ENCODE assay signal across 21 cellular contexts in the genomic region with DNA sequence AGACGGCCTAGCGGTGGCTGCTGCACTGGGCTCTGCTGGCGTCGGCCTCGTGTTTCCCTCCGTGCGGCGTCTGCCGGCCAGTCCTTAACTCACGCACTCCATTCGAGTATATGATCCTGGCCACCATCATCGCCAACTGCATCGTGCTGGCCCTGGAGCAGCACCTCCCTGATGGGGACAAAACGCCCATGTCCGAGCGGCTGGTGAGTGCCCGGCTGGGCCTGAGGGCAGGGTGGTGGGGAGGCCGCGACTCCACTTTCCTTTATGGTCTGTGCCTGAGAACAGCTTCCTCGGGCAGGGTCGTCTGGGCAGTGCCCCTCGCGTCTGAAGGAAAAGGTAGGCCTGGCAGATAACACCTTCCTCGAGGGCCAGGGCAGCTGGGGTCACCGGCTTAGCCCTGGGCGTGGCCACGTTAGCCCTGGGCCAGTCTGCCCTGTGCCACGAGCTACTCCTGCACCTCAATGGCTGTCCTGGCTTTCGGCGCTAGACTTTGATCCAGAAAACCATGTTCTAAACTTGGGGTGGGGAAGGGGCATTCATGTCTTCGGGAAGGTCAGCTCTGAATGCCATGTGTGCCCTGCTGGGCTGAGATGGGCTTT. TPM values are rescaled to one million over a fixed set of nuclear protein-coding genes. Genes with fewer than 3 reads are reported as not detected.
A peak's percentile ranks its signal among the peaks of the same experiment; 100 is the strongest.
DNase-seq lines count a peak whose midpoint lies in the region; ATAC-seq and TF ChIP-seq lines count a peak whose summit lies in the region.
"Had no signal": no experiment of that assay in that cellular context is flagged by ENCODE, and none has a peak within 500 bp of the region (broad histone marks: within the 10 kb centered on the region; RNA-seq: fewer than 3 reads in every experiment).

No MANE protein-coding gene starts in this region.

- WGBS in esophagus muscularis mucosa, result 86% methylated on average over 12 of the region's 31 CpGs
- 79% methylated on average over 31 of the region's 31 CpGs for WGBS in smooth muscle cell (ENCODE audit: low lambda C conversion rate)

- H3K36me3 Mint-ChIP-seq in GM23338 (ENCODE audit: low read depth) (peaks cover 6% of the 10 kb centered on the region; the same call in 2 of the 3 replicates), naive B cell (no peaks in the 10 kb centered on the region)
- H3K36me3 Mint-ChIP-seq: CD14-positive monocyte had no signal

- H3K4me2 ChIP-seq in GM23338 (peak overlapping the region; percentile 79), smooth muscle cell (no peak overlapping the region)

- H3K4me1 ChIP-seq in GM23338 (ENCODE audit: insufficient read depth) (no peaks in the 10 kb centered on the region; the same call in 1 of the 2 replicates), NT2/D1 (ENCODE audit: insufficient read depth, insufficient read length) (peaks cover 5% of the 10 kb centered on the region), esophagus muscularis mucosa (peaks cover 0 to 14% (median 9%) of the 10 kb centered on the region in 4 donors), smooth muscle cell (ENCODE audit: low read depth) (peaks cover 4% of the 10 kb centered on the region)
- H3K4me1 ChIP-seq: prostate gland had no signal

- H3K27me3 Mint-ChIP-seq in GM23338 (ENCODE audit: insufficient read depth, low read depth, poor library complexity) (peaks cover 20% of the 10 kb centered on the region), naive B cell (peaks cover 24 to 53% (median 42%) of the 10 kb centered on the region in 3 donors)

- no peaks in the 10 kb centered on the region for H3K36me3 ChIP-seq in GM23338 (ENCODE audit: insufficient read depth)
- H3K36me3 ChIP-seq in NT2/D1 (ENCODE audit: insufficient read depth, insufficient read length, low read length), result peaks cover 39% of the 10 kb centered on the region
- H3K36me3 ChIP-seq in esophagus muscularis mucosa, result no peaks in the 10 kb centered on the region
- no peaks in the 10 kb centered on the region for H3K36me3 ChIP-seq in smooth muscle cell (ENCODE audit: low read depth)
- H3K36me3 ChIP-seq: Peyer's patch, prostate gland, thyroid gland had no signal

- H3K79me2 ChIP-seq in GM23338 (replicated peaks; ENCODE audit: insufficient read depth) (no peaks in the 10 kb centered on the region), smooth muscle cell (ENCODE audit: low read depth) (no peaks in the 10 kb centered on the region)

- H4K20me1 ChIP-seq in GM23338 (replicated peaks; ENCODE audit: insufficient read depth), result peaks cover 8% of the 10 kb centered on the region; the same call in 1 of the 2 replicates
- no peaks in the 10 kb centered on the region for H4K20me1 ChIP-seq in smooth muscle cell (ENCODE audit: low read depth)

- H3F3A ChIP-seq in GM23338 (replicated peaks; ENCODE audit: low read depth) (no peaks in the 10 kb centered on the region), smooth muscle cell (ENCODE audit: low read depth) (no peaks in the 10 kb centered on the region)

- H3K9ac ChIP-seq in NT2/D1 (ENCODE audit: insufficient read length, low read depth), result no peak overlapping the region
- no peak overlapping the region for H3K9ac ChIP-seq in smooth muscle cell (ENCODE audit: low read depth)

- intact Hi-C loops in esophagus muscularis mucosa (cut with DNase I), result no loop called here

- no peak overlapping the region for H3K27ac Mint-ChIP-seq in GM23338
- H3K27ac Mint-ChIP-seq in naive B cell, result peak overlapping the region in 1 of 6 donors; percentile 26
- H3K27ac Mint-ChIP-seq: activated naive CD4-positive, alpha-beta T cell treated with anti-CD3 and anti-CD28 coated beads, Interleukin-2, amount 50 U/mL, for 72 hours; CD14-positive monocyte; stimulated activated naive CD8-positive, alpha-beta T cell treated with anti-CD3 and anti-CD28 coated beads, Interleukin-15, amount 100 ng/mL, for 72 hours had no signal

- H3K27ac ChIP-seq in GM23338 (ENCODE audit: low read depth) (no peak overlapping the region), esophagus muscularis mucosa (replicated peaks in 1 of 4) (no peak overlapping the region), smooth muscle cell (ENCODE audit: low read depth) (no peak overlapping the region)
- H3K27ac ChIP-seq: Peyer's patch, prostate gland, thyroid gland had no signal

- H3K9me3 ChIP-seq in NT2/D1 (ENCODE audit: insufficient read depth, low read length) (no peaks in the 10 kb centered on the region), esophagus muscularis mucosa (no peaks in the 10 kb centered on the region), smooth muscle cell (replicated peaks; ENCODE audit: low read depth) (no peaks in the 10 kb centered on the region)
- H3K9me3 ChIP-seq: mucosa of descending colon, Peyer's patch, prostate gland, thyroid gland had no signal

- ATAC-seq in GM23338 (no peak), naive B cell (ENCODE audit: low read depth in 2 of 2) (no peak), HG03521 (IDR thresholded peaks at IDR 0.05; ENCODE audit: unreplicated experiment) (no peak)

- no peaks in the 10 kb centered on the region for H3K9me2 ChIP-seq in GM23338 (ENCODE audit: insufficient read depth)

- H2AFZ ChIP-seq in GM23338 (no peak overlapping the region), smooth muscle cell (ENCODE audit: low read depth) (no peak overlapping the region)

- peaks cover 16% of the 10 kb centered on the region; the same call in 1 of the 2 replicates for H3K27me3 ChIP-seq in GM23338 (ENCODE audit: insufficient read depth)
- H3K27me3 ChIP-seq in NT2/D1 (ENCODE audit: insufficient read depth, insufficient read length), result peaks cover 32% of the 10 kb centered on the region
- peaks cover 6 to 75% (median 21%) of the 10 kb centered on the region in 4 donors for H3K27me3 ChIP-seq in esophagus muscularis mucosa
- peaks cover 34% of the 10 kb centered on the region for H3K27me3 ChIP-seq in smooth muscle cell (ENCODE audit: low read depth)

- no peak for TF ChIP-seq POLR2A in esophagus muscularis mucosa (IDR thresholded peaks at IDR 0.05; ENCODE audit: low read depth)

- H3K4me3 ChIP-seq in GM23338 (peak overlapping the region; percentile 56), NT2/D1 (ENCODE audit: insufficient read length, low read depth) (peak overlapping the region; percentile 90), esophagus muscularis mucosa (peak overlapping the region in 3 of 4 donors; percentile 43 to 44 (median 43)), smooth muscle cell (no peak overlapping the region)
- H3K4me3 ChIP-seq: mucosa of descending colon had no signal

- H3K4me1 Mint-ChIP-seq in GM23338 (peaks cover under 1% of the 10 kb centered on the region; the same call in 2 of the 3 replicates), naive B cell (peaks cover 0 to 4% (median 3%) of the 10 kb centered on the region in 3 donors)
- H3K4me1 Mint-ChIP-seq: CD14-positive monocyte; stimulated activated naive CD8-positive, alpha-beta T cell treated with anti-CD3 and anti-CD28 coated beads, Interleukin-15, amount 100 ng/mL, for 72 hours had no signal

- H3K9me3 Mint-ChIP-seq in GM23338, result peaks cover 3% of the 10 kb centered on the region
- H3K9me3 Mint-ChIP-seq in naive B cell, result peaks cover 0 to 4% (median under 1%) of the 10 kb centered on the region in 7 donors
- H3K9me3 Mint-ChIP-seq: activated naive CD4-positive, alpha-beta T cell treated with anti-CD3 and anti-CD28 coated beads, Interleukin-2, amount 50 U/mL, for 72 hours; stimulated activated naive CD8-positive, alpha-beta T cell treated with anti-CD3 and anti-CD28 coated beads, Interleukin-15, amount 100 ng/mL, for 72 hours had no signal

- TF ChIP-seq CTCF in GM23338 (conservative IDR thresholded peaks at IDR 0.05; ENCODE audit: low read depth in 2 of 2) (no peak), esophagus muscularis mucosa (IDR thresholded peaks at IDR 0.05) (no peak), smooth muscle cell (IDR thresholded peaks at IDR 0.05; ENCODE audit: borderline replicate concordance, insufficient read depth, poor library complexity, severe bottlenecking) (no peak)

- no peak for TF ChIP-seq EP300 in esophagus muscularis mucosa (IDR thresholded peaks at IDR 0.05)

- peak overlapping the region; percentile 42; the same call in 2 of the 3 replicates for H3K4me3 Mint-ChIP-seq in GM23338
- peak overlapping the region in 5 of 8 donors; percentile 37 to 63 (median 47) for H3K4me3 Mint-ChIP-seq in naive B cell

- DNase-seq in GM23338 (ENCODE audit: low spot score), result no peak
- no peak for DNase-seq in NT2/D1 (ENCODE audit: low read depth, low spot score)
- peak; percentile 70 for DNase-seq in esophagus muscularis mucosa (ENCODE audit: extremely low spot score)
- no peak for DNase-seq in naive B cell
- no peak for DNase-seq in smooth muscle cell (lab: John Stamatoyannopoulos, UW; ENCODE audit: unreplicated experiment)
- no peak for DNase-seq in activated CD4-positive, alpha-beta T cell treated with anti-CD3 and anti-CD28 coated beads, Interleukin-2, amount 50 U/mL, for 48 hours
- DNase-seq: cerebellar nuclear complex; effector CD4-positive, alpha-beta T cell; Karpas-422; NCI-H1694 treated with DMSO at 0.1 percent for 48 hours; NCI-H524 treated with DMSO at 0.1 percent for 48 hours had no signal

TF ChIP-seq in GM23338, 12 proteins besides CTCF, POLR2A, EP300 and RAD21 (continues in another document):
- TF ChIP-seq, protein P1, sequence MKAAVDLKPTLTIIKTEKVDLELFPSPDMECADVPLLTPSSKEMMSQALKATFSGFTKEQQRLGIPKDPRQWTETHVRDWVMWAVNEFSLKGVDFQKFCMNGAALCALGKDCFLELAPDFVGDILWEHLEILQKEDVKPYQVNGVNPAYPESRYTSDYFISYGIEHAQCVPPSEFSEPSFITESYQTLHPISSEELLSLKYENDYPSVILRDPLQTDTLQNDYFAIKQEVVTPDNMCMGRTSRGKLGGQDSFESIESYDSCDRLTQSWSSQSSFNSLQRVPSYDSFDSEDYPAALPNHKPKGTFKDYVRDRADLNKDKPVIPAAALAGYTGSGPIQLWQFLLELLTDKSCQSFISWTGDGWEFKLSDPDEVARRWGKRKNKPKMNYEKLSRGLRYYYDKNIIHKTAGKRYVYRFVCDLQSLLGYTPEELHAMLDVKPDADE (IDR thresholded peaks at IDR 0.05), result no peak
- TF ChIP-seq STAT1 (IDR thresholded peaks at IDR 0.05; ENCODE audit: unreplicated experiment), result no peak
- no peak for TF ChIP-seq ZNF114 (CRISPR knock-in tag; IDR thresholded peaks at IDR 0.05)
- TF ChIP-seq CREB1 (CRISPR knock-in tag; IDR thresholded peaks at IDR 0.05; ENCODE audit: low read depth), result no peak

RNA-seq across cellular contexts. Expression of gene CACNA1B, which starts 1.5 kb away (rescaled TPM):
- 8.0 and 10.4 TPM in 2 replicates for total RNA-seq in GM23338 (2014; rRNA removed; shearing (Covaris generic))
- polyA plus RNA-seq in GM23338 (2016; fragmentation: Nextera tagmentation; extraction: Ambion mirVana) (1.1 and 1.2 TPM in 2 replicates), naive B cell (ENCODE audit: low read depth in 6 of 6) (not detected), smooth muscle cell (0.08 and 0.23 TPM in 2 replicates)
- total RNA-seq in esophagus muscularis mucosa (under 1 TPM; 0.13 to 0.42 (median 0.31) TPM), smooth muscle cell (under 0.01 and 0.09 TPM in 2 replicates)
- total RNA-seq: HT-29 had no signal
- polyA plus RNA-seq: CD14-positive monocyte, liver had no signal
